Comparison of ENCODE assay signal across 8 cellular contexts in genomic region chr12:750356-751191, GRCh38.
DNase-seq lines count a peak whose midpoint lies in the region; ATAC-seq and TF ChIP-seq lines count a peak whose summit lies in the region.

No MANE protein-coding gene starts in this region.

- peaks cover 8% of the 10 kb centered on the region; the same call in 1 of the 2 replicates for H4K20me1 ChIP-seq in DOHH2 (ENCODE audit: control insufficient read depth, insufficient read depth, low read depth, low read length)

- TF ChIP-seq CTCF in DOHH2 (IDR thresholded peaks at IDR 0.05; ENCODE audit: low read depth, low read length, poor library complexity, severe bottlenecking), result no peak

- H3F3A ChIP-seq in DOHH2 (ENCODE audit: control insufficient read depth, insufficient read depth), result peaks cover 13% of the 10 kb centered on the region

- no peaks in the 10 kb centered on the region for H3K9me3 ChIP-seq in DOHH2 (ENCODE audit: control insufficient read depth, insufficient read depth, low read length)

- H3K4me3 ChIP-seq in DOHH2 (ENCODE audit: low read length) (peak overlapping the region; percentile 97), rectal smooth muscle tissue (ENCODE audit: low read length) (peak overlapping the region; percentile 76)

- ATAC-seq in GM18520 (IDR thresholded peaks at IDR 0.05; ENCODE audit: unreplicated experiment), result no peak

- no peaks in the 10 kb centered on the region for H3K27me3 ChIP-seq in DOHH2 (ENCODE audit: control insufficient read depth, low read length)
- H3K27me3 ChIP-seq in rectal smooth muscle tissue (ENCODE audit: control insufficient read depth, insufficient read depth, low read length), result no peaks in the 10 kb centered on the region

- DNase-seq in NCI-H2081 treated with DMSO at 0.1 percent for 48 hours (lab: John Stamatoyannopoulos, UW) (peak; percentile 9), erythroblast (lab: John Stamatoyannopoulos, UW) (peak; percentile 51 to 53), HPDE6-E6E7 (ENCODE audit: extremely low spot score) (no peak), SHP77 (lab: John Stamatoyannopoulos, UW) (no peak)
- DNase-seq in activated effector memory CD4-positive, alpha-beta T cell treated with anti-CD3 and anti-CD28 coated beads, Interleukin-2, amount 50 U/mL, for 16 hours, result no peak

- no peaks in the 10 kb centered on the region for H3K9me2 ChIP-seq in DOHH2 (replicated peaks; ENCODE audit: control insufficient read depth, low read length)

- peak overlapping the region; percentile 94 for H3K4me2 ChIP-seq in DOHH2 (ENCODE audit: low read length)

- H3K36me3 ChIP-seq in DOHH2 (ENCODE audit: control insufficient read depth, low read length), result peaks cover 25% of the 10 kb centered on the region
- no peaks in the 10 kb centered on the region for H3K36me3 ChIP-seq in rectal smooth muscle tissue (ENCODE audit: control insufficient read depth, insufficient read depth, low read length)

- peaks cover 24% of the 10 kb centered on the region for H3K4me1 ChIP-seq in DOHH2 (ENCODE audit: control insufficient read depth, low read length)
- peaks cover 8% of the 10 kb centered on the region for H3K4me1 ChIP-seq in rectal smooth muscle tissue (ENCODE audit: control insufficient read depth, insufficient read depth, low read length)

- H3K27ac ChIP-seq in DOHH2 (ENCODE audit: low read depth, low read length) (peak overlapping the region; percentile 86), rectal smooth muscle tissue (ENCODE audit: low read depth, low read length) (peak overlapping the region; percentile 81)

- no peak overlapping the region for H3K9ac ChIP-seq in rectal smooth muscle tissue (ENCODE audit: low read length)

- no peak for TF ChIP-seq POLR2A in erythroblast (IDR thresholded peaks at IDR 0.05; ENCODE audit: low read length)

- H3K79me2 ChIP-seq in DOHH2 (ENCODE audit: control insufficient read depth, low read length), result peaks cover 32% of the 10 kb centered on the region

Comparison
In these comparisons a context has a peak if more than half of its experiments do, and no peak if none do; other contexts are left out.
1. DNase-seq: peak in NCI-H2081 treated with DMSO at 0.1 percent for 48 hours (single experiment) and erythroblast (2 of 2); none in HPDE6-E6E7 (single experiment), activated effector memory CD4-positive, alpha-beta T cell treated with anti-CD3 and anti-CD28 coated beads, Interleukin-2, amount 50 U/mL, for 16 hours (single experiment) and SHP77 (0 of 2).